21 cellular contexts compared by ENCODE assay signal in the genomic region with DNA sequence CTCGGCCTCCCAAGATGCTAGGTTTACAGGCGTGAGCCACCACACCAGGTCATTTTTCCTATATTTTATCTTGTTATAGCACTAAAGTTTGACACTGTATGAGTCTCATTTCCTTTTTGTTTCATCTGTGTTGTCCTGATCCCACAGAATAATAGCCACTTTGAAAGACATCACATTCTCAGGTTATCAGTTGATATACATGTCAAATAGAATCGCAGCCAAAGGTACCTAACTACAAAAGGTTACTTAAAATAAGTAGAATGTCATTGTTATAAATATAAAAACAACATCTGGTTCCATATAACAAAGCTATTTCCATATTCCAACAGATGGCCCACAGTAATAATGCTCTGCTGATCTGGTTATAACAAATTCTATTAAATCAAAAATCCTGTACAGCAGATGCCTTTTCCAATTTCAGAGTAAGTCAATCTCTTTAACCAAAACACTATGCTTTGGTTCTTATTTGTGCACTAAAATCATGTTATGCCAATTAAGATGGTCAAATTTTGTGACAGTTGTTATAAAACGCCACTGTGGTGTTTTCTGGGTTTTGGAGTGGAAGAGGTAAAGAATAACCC. TPM values are rescaled to one million over a fixed set of nuclear protein-coding genes. Genes with fewer than 3 reads are reported as not detected.
DNase-seq lines count a peak whose midpoint lies in the region; ATAC-seq, FAIRE-seq and TF ChIP-seq lines count a peak whose summit lies in the region.
"Had no signal": no experiment of that assay in that cellular context is flagged by ENCODE, and none has a peak within 500 bp of the region (broad histone marks: within the 10 kb centered on the region; RNA-seq: fewer than 3 reads in every experiment).

No MANE protein-coding gene starts in this region.

- DNase-seq in D721Med (ENCODE audit: insufficient read length, low spot score) (no peak), SK-N-SH (peak; percentile 46), glutamatergic neuron (no peak), head of caudate nucleus (no peak)
- DNase-seq in stimulated activated effector memory CD8-positive, alpha-beta T cell treated with anti-CD3 and anti-CD28 coated beads, Interleukin-12 subunit alpha, Interleukin-12 subunit beta, amount 100 ng/mL, for 72 hours (ENCODE audit: low spot score in 2 of 2) = no peak
- DNase-seq: CD8-positive, alpha-beta T cell; DMS53; GF-D8; H7; Kasumi-1; MG63; NCI-H1417 treated with DMSO at 0.1 percent for 48 hours; NCI-H1930; NCI-H345; OCI-M1; SW 1271 had no signal

- H3K9me3 Mint-ChIP-seq in glutamatergic neuron (ENCODE audit: unreplicated experiment) = peaks cover 1% of the 10 kb centered on the region
- no peaks in the 10 kb centered on the region for H3K9me3 Mint-ChIP-seq in stimulated activated effector memory CD8-positive, alpha-beta T cell treated with anti-CD3 and anti-CD28 coated beads, Interleukin-12 subunit alpha, Interleukin-12 subunit beta, amount 100 ng/mL, for 72 hours
- H3K9me3 Mint-ChIP-seq: CD8-positive, alpha-beta T cell had no signal

- TF ChIP-seq EP300 in SK-N-SH (IDR thresholded peaks at IDR 0.05; ENCODE audit: borderline replicate concordance in 1 of 2, low read depth in 1 of 2, low read length in 1 of 2) = peak in 1 of 2 experiments; percentile 93; a peak in 2 of 4 replicates

- H3K9me2 ChIP-seq in Loucy (replicated peaks; ENCODE audit: low read depth, low read length) (no peaks in the 10 kb centered on the region), SK-N-SH (no peaks in the 10 kb centered on the region)

- H3K79me2 ChIP-seq in Loucy (ENCODE audit: insufficient read depth, low read length) (peaks cover 97% of the 10 kb centered on the region), SK-N-SH (ENCODE audit: insufficient read depth) (peaks cover 98% of the 10 kb centered on the region)

- H3K4me3 ChIP-seq in Loucy (ENCODE audit: low read length, poor library complexity, severe bottlenecking) = peak overlapping the region; percentile 29
- H3K4me3 ChIP-seq in SK-N-SH (ENCODE audit: low read depth in 2 of 2, low read length in 1 of 2) = no peak overlapping the region
- H3K4me3 ChIP-seq: BLaER1, MG63, SJSA1 had no signal

- H3K27ac Mint-ChIP-seq in glutamatergic neuron (ENCODE audit: unreplicated experiment) = peak overlapping the region; percentile 57
- no peak overlapping the region for H3K27ac Mint-ChIP-seq in stimulated activated effector memory CD8-positive, alpha-beta T cell treated with anti-CD3 and anti-CD28 coated beads, Interleukin-12 subunit alpha, Interleukin-12 subunit beta, amount 100 ng/mL, for 72 hours
- H3K27ac Mint-ChIP-seq: CD8-positive, alpha-beta T cell had no signal

- POLR2A ChIA-PET in SK-N-SH (lab: Yijun Ruan, JAX) = no interaction called here

- H3F3A ChIP-seq in Loucy (ENCODE audit: low read depth) = no peaks in the 10 kb centered on the region
- H3F3A ChIP-seq in SK-N-SH (replicated peaks; ENCODE audit: insufficient read depth) = no peaks in the 10 kb centered on the region

- H3K9ac ChIP-seq in Loucy (ENCODE audit: low read depth, low read length, poor library complexity, severe bottlenecking) = peak overlapping the region; percentile 38
- H3K9ac ChIP-seq in SK-N-SH = no peak overlapping the region
- H3K9ac ChIP-seq: BLaER1 had no signal

- H3K9me3 ChIP-seq in Loucy (ENCODE audit: insufficient read depth, low read depth, low read length) = no peaks in the 10 kb centered on the region
- H3K9me3 ChIP-seq in SK-N-SH = no peaks in the 10 kb centered on the region
- H3K9me3 ChIP-seq: BLaER1, MG63, SJSA1 had no signal

- peak overlapping the region in 1 of 2 experiments; percentile 87; a peak in 2 of 4 replicates for H3K27ac ChIP-seq in SK-N-SH (ENCODE audit: low read depth in 2 of 2, low read length in 1 of 2)
- H3K27ac ChIP-seq: BLaER1, SJSA1 had no signal

- no peaks in the 10 kb centered on the region for H3K27me3 Mint-ChIP-seq in glutamatergic neuron (ENCODE audit: unreplicated experiment)

- H3K27me3 ChIP-seq in Loucy (ENCODE audit: insufficient read depth, low read length, poor library complexity, severe bottlenecking) (no peaks in the 10 kb centered on the region), SK-N-SH (ENCODE audit: insufficient read depth) (no peaks in the 10 kb centered on the region)
- H3K27me3 ChIP-seq: BLaER1, MG63, SJSA1 had no signal

- H3K4me2 ChIP-seq in Loucy (ENCODE audit: low read depth, low read length, poor library complexity, severe bottlenecking) (peak overlapping the region; percentile 63), SK-N-SH (no peak overlapping the region)
- H3K4me2 ChIP-seq: BLaER1 had no signal

- H3K36me3 ChIP-seq in Loucy (ENCODE audit: insufficient read depth, low read length) (no peaks in the 10 kb centered on the region), SK-N-SH (replicated peaks in 1 of 2; ENCODE audit: control insufficient read depth in 1 of 2, insufficient read depth in 2 of 2, low read length in 1 of 2) (no peaks in the 10 kb centered on the region)
- H3K36me3 ChIP-seq: MG63 had no signal

- ATAC-seq in stimulated activated effector memory CD8-positive, alpha-beta T cell treated with anti-CD3 and anti-CD28 coated beads, Interleukin-12 subunit alpha, Interleukin-12 subunit beta, amount 100 ng/mL, for 72 hours = no peak
- no peak for ATAC-seq in GM21825 (IDR thresholded peaks at IDR 0.05; ENCODE audit: unreplicated experiment)
- ATAC-seq: CD8-positive, alpha-beta T cell; Right ventricle myocardium inferior had no signal

- H3K4me1 ChIP-seq in Loucy (ENCODE audit: insufficient read depth, low read length, poor library complexity, severe bottlenecking) = peaks cover 67% of the 10 kb centered on the region
- peaks cover 6 to 26% of the 10 kb centered on the region in 2 experiments; a peak in 3 of 4 replicates for H3K4me1 ChIP-seq in SK-N-SH (ENCODE audit: control insufficient read depth in 1 of 2, insufficient read depth in 2 of 2, low read depth in 1 of 2, low read length in 1 of 2)

- peak; percentile 6 for FAIRE-seq in D721Med (lab: Jason Lieb, UNC)

- CTCF ChIA-PET in SK-N-SH (lab: Yijun Ruan, JAX) = interaction anchor here (0.7 to 2.9 kb wide), 5 partner anchors 19 to 155 kb away, joined by 3 to 14 read pairs (median 4); no protein-coding TSS in a partner anchor

- peaks cover 10% of the 10 kb centered on the region for H3K4me1 Mint-ChIP-seq in glutamatergic neuron (ENCODE audit: low read depth, unreplicated experiment)
- H3K4me1 Mint-ChIP-seq in stimulated activated effector memory CD8-positive, alpha-beta T cell treated with anti-CD3 and anti-CD28 coated beads, Interleukin-12 subunit alpha, Interleukin-12 subunit beta, amount 100 ng/mL, for 72 hours = peaks cover 71% of the 10 kb centered on the region

- H3K4me3 Mint-ChIP-seq in glutamatergic neuron (ENCODE audit: unreplicated experiment) = peak overlapping the region; percentile 35
- H3K4me3 Mint-ChIP-seq in stimulated activated effector memory CD8-positive, alpha-beta T cell treated with anti-CD3 and anti-CD28 coated beads, Interleukin-12 subunit alpha, Interleukin-12 subunit beta, amount 100 ng/mL, for 72 hours = no peak overlapping the region
- H3K4me3 Mint-ChIP-seq: CD8-positive, alpha-beta T cell had no signal

- H2AFZ ChIP-seq in Loucy (ENCODE audit: low read length) = no peak overlapping the region
- no peak overlapping the region for H2AFZ ChIP-seq in SK-N-SH (ENCODE audit: low read depth)

- TF ChIP-seq CTCF in D721Med (IDR thresholded peaks at IDR 0.05; ENCODE audit: insufficient read depth, missing control alignments) = no peak
- no peak for TF ChIP-seq CTCF in Loucy (conservative IDR thresholded peaks at IDR 0.05; ENCODE audit: low read length)
- no peak for TF ChIP-seq CTCF in SK-N-SH (IDR thresholded peaks at IDR 0.05)
- no peak for TF ChIP-seq CTCF in glutamatergic neuron (IDR thresholded peaks at IDR 0.05; ENCODE audit: partially characterized antibody, unreplicated experiment)

- 76% methylated on average over 4 of the region's 4 CpGs for WGBS in SK-N-SH (ENCODE audit: low lambda C conversion rate)

- H4K20me1 ChIP-seq in Loucy (ENCODE audit: insufficient read depth, low read length, poor library complexity, severe bottlenecking) (peaks cover 90% of the 10 kb centered on the region), SK-N-SH (ENCODE audit: insufficient read depth) (peaks cover 96% of the 10 kb centered on the region)

- no peak for TF ChIP-seq RAD21 in SK-N-SH (IDR thresholded peaks at IDR 0.05; ENCODE audit: low read length)

- intact Hi-C loops in head of caudate nucleus (cut with DNase I) = no loop called here

- H3K36me3 Mint-ChIP-seq in glutamatergic neuron (ENCODE audit: unreplicated experiment) = no peaks in the 10 kb centered on the region
- peaks cover 4% of the 10 kb centered on the region for H3K36me3 Mint-ChIP-seq in stimulated activated effector memory CD8-positive, alpha-beta T cell treated with anti-CD3 and anti-CD28 coated beads, Interleukin-12 subunit alpha, Interleukin-12 subunit beta, amount 100 ng/mL, for 72 hours

TF ChIP-seq in SK-N-SH, 30 proteins besides CTCF, POLR2A, EP300 and RAD21:
- no peak for TF ChIP-seq TAF1 (IDR thresholded peaks at IDR 0.05; ENCODE audit: borderline replicate concordance, low read depth, low read length)
- peak; percentile 21; the same call in 1 of the 2 replicates for TF ChIP-seq FOXJ3 (CRISPR knock-in tag; IDR thresholded peaks at IDR 0.05)
- no peak for TF ChIP-seq TEAD4 (IDR thresholded peaks at IDR 0.05; ENCODE audit: borderline replicate concordance, insufficient read depth)
- peak; percentile 44; the same call in 1 of the 2 replicates for TF ChIP-seq GATA2 (CRISPR knock-in tag; IDR thresholded peaks at IDR 0.05)
- TF ChIP-seq TCF12 (IDR thresholded peaks at IDR 0.05) = peak; percentile 34; the same call in 1 of the 2 replicates
- TF ChIP-seq CHD2 (IDR thresholded peaks at IDR 0.05; ENCODE audit: low read length, partially characterized antibody) = peak; percentile 74
- TF ChIP-seq RCOR1 (IDR thresholded peaks at IDR 0.05; ENCODE audit: low read length) = peak; percentile 99

RNA-seq across cellular contexts. Expression of a gene that starts 6.0 kb away (rescaled TPM):
- polyA plus RNA-seq in SK-N-SH (2012; rRNA removed) = 16.0 and 24.2 TPM in 2 replicates
- polyA plus RNA-seq in SK-N-SH (2012; cell fraction: cytosol; rRNA removed) = 13.2 and 13.9 TPM in 2 replicates
- polyA plus RNA-seq in SK-N-SH (2012; cell fraction: nucleus; rRNA removed) = 25.6 and 51.1 TPM in 2 replicates
- total RNA-seq in glutamatergic neuron (ENCODE audit: unreplicated experiment) = 45.0 TPM

RNA-seq across cellular contexts. Expression of a gene that starts 51.6 kb away (rescaled TPM):
- 0.08 and 0.13 TPM in 2 replicates for polyA plus RNA-seq in SK-N-SH (2012; rRNA removed)
- polyA plus RNA-seq in SK-N-SH (2012; cell fraction: cytosol; rRNA removed) = 0.12 and 0.20 TPM in 2 replicates
- polyA plus RNA-seq in SK-N-SH (2012; cell fraction: nucleus; rRNA removed) = 0.04 TPM in 2 replicates
- 4.1 TPM for total RNA-seq in glutamatergic neuron (ENCODE audit: unreplicated experiment)
